In the genomic region with DNA sequence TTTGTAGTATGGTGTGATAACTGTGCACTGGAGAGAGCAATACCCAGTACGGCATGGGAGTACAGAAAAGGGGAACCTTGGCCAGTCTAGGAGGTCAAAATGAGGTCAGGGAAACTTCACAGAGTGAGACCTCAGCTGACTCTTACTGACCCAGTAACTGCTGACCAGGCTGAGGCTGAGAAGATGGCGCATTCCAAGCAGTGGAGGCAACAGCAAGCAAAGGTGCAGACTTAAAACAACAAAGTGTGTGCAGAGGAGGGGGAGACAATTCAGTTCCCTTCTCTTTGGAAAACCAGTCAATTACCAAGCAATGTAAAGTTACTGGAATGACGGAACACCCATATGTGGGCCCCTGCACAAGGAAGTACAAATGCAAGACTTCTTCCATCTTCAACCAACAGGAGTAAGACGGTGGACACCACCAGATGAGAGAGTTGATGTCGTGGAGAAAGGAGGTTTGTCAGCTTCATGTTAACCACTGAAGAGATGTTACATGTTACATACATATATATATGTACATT, we compare ENCODE assay signal across 1 cellular context.
TF ChIP-seq lines count a peak whose summit lies in the region.

No MANE protein-coding gene starts in this region.

TF ChIP-seq in HepG2, 621 proteins besides CTCF, POLR2A, EP300 and RAD21:
- TF ChIP-seq, protein P1, sequence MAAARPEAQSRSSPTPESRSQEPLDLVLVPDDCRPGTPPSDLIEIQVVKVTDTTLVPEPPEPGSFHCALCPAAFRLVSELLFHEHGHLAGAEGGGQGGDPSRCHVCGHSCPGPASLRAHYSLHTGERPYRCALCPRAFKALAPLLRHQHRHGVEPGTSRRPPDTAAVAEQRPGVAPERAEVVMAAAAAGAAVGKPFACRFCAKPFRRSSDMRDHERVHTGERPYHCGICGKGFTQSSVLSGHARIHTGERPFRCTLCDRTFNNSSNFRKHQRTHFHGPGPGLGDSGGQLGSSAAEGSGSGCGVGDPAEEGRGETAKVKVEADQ (CRISPR knock-in tag; IDR thresholded peaks at IDR 0.05; ENCODE audit: borderline replicate concordance) = no peak
- TF ChIP-seq, protein P2, sequence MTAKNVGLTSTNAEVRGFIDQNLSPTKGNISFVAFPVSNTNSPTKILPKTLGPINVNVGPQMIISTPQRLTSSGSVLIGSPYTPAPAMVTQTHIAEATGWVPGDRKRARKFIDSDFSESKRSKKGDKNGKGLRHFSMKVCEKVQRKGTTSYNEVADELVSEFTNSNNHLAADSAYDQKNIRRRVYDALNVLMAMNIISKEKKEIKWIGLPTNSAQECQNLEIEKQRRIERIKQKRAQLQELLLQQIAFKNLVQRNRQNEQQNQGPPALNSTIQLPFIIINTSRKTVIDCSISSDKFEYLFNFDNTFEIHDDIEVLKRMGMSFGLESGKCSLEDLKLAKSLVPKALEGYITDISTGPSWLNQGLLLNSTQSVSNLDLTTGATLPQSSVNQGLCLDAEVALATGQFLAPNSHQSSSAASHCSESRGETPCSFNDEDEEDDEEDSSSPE (CRISPR knock-in tag; IDR thresholded peaks at IDR 0.05) = no peak
- TF ChIP-seq, protein P3, sequence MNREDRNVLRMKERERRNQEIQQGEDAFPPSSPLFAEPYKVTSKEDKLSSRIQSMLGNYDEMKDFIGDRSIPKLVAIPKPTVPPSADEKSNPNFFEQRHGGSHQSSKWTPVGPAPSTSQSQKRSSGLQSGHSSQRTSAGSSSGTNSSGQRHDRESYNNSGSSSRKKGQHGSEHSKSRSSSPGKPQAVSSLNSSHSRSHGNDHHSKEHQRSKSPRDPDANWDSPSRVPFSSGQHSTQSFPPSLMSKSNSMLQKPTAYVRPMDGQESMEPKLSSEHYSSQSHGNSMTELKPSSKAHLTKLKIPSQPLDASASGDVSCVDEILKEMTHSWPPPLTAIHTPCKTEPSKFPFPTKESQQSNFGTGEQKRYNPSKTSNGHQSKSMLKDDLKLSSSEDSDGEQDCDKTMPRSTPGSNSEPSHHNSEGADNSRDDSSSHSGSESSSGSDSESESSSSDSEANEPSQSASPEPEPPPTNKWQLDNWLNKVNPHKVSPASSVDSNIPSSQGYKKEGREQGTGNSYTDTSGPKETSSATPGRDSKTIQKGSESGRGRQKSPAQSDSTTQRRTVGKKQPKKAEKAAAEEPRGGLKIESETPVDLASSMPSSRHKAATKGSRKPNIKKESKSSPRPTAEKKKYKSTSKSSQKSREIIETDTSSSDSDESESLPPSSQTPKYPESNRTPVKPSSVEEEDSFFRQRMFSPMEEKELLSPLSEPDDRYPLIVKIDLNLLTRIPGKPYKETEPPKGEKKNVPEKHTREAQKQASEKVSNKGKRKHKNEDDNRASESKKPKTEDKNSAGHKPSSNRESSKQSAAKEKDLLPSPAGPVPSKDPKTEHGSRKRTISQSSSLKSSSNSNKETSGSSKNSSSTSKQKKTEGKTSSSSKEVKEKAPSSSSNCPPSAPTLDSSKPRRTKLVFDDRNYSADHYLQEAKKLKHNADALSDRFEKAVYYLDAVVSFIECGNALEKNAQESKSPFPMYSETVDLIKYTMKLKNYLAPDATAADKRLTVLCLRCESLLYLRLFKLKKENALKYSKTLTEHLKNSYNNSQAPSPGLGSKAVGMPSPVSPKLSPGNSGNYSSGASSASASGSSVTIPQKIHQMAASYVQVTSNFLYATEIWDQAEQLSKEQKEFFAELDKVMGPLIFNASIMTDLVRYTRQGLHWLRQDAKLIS (CRISPR knock-in tag; IDR thresholded peaks at IDR 0.05) = no peak
- TF ChIP-seq ZNF614 (CRISPR knock-in tag; IDR thresholded peaks at IDR 0.05; ENCODE audit: borderline replicate concordance) (no peak), GFI1 (CRISPR knock-in tag; IDR thresholded peaks at IDR 0.05; ENCODE audit: borderline replicate concordance) (no peak), RNF2 (conservative IDR thresholded peaks at IDR 0.05; ENCODE audit: low read depth) (no peak), HNRNPUL1 (IDR thresholded peaks at IDR 0.05; ENCODE audit: low read depth, low read length) (no peak)
TF ChIP-seq in HepG2: peak in this region for 0.
